ENCODE assay signal across 15 cellular contexts in the genomic region with DNA sequence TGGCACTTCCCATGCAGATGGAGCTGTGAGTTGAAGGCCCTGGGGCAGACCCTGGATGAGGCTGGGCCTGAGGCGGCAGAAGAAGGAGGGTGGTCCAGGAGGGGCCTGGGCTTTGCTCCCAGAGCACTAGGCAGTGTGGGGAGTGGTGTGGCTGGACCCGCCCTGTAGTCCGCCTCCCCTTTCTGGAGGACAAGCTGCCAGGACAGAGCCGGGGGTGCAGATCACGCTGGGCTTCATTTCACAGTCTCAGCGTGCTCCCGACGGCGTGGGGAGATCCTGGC. TPM values are rescaled to one million over a fixed set of nuclear protein-coding genes. Genes with fewer than 3 reads are reported as not detected.
DNase-seq lines count a peak whose midpoint lies in the region; ATAC-seq and TF ChIP-seq lines count a peak whose summit lies in the region.
"Had no signal": no experiment of that assay in that cellular context is flagged by ENCODE, and none has a peak within 500 bp of the region (broad histone marks: within the 10 kb centered on the region; RNA-seq: fewer than 3 reads in every experiment).

No MANE protein-coding gene starts in this region.

- H3K9me2 ChIP-seq in OCI-LY7 (ENCODE audit: insufficient read depth, low read length) = no peaks in the 10 kb centered on the region

- H3K27me3 Mint-ChIP-seq in CD4-positive, alpha-beta T cell = no peaks in the 10 kb centered on the region
- peaks cover 0 to 10% (median 0%) of the 10 kb centered on the region in 5 donors for H3K27me3 Mint-ChIP-seq in naive thymus-derived CD4-positive, alpha-beta T cell

- no peak overlapping the region for H2AFZ ChIP-seq in OCI-LY7 (ENCODE audit: low read length)

- H3K4me3 ChIP-seq in coronary artery (no peak overlapping the region), OCI-LY7 (ENCODE audit: low read depth, low read length, poor library complexity, severe bottlenecking) (no peak overlapping the region)
- H3K4me3 ChIP-seq in naive thymus-derived CD4-positive, alpha-beta T cell (ENCODE audit: low read length) = no peak overlapping the region

- CTCF ChIA-PET in CD4-positive, alpha-beta T cell (lab: Charles Lee) = no interaction called here
- CTCF ChIA-PET in naive thymus-derived CD4-positive, alpha-beta T cell (lab: Charles Lee) = no interaction called here
- CTCF ChIA-PET in OCI-LY7 (lab: Charles Lee; ENCODE audit: unreplicated experiment) = no interaction called here

- BruUV-seq in OCI-LY7 (replicated peaks; lab: Mats Ljungman, UMichigan) = no TSS peak

- peak overlapping the region; percentile 40 for H3K4me3 Mint-ChIP-seq in CD4-positive, alpha-beta T cell
- peak overlapping the region in 1 of 10 donors; percentile 29 for H3K4me3 Mint-ChIP-seq in naive thymus-derived CD4-positive, alpha-beta T cell
- H3K4me3 Mint-ChIP-seq: CD4-positive, alpha-beta memory T cell; H9 had no signal

- no peak overlapping the region for H3K27ac ChIP-seq in CD4-positive, alpha-beta T cell (ENCODE audit: low read depth, low read length)
- no peak overlapping the region for H3K27ac ChIP-seq in coronary artery
- H3K27ac ChIP-seq in naive thymus-derived CD4-positive, alpha-beta T cell (ENCODE audit: low read depth, low read length) = no peak overlapping the region
- H3K27ac ChIP-seq in OCI-LY7 (ENCODE audit: low read depth, low read length, poor library complexity, severe bottlenecking) = no peak overlapping the region
- H3K27ac ChIP-seq: C4-2B had no signal

- no peaks in the 10 kb centered on the region for H4K20me1 ChIP-seq in OCI-LY7 (ENCODE audit: insufficient read depth, low read length)

- no peak for TF ChIP-seq CTCF in CD4-positive, alpha-beta T cell (IDR thresholded peaks at IDR 0.05)
- TF ChIP-seq CTCF in coronary artery (IDR thresholded peaks at IDR 0.05) = no peak
- no peak for TF ChIP-seq CTCF in OCI-LY7 (conservative IDR thresholded peaks at IDR 0.05; ENCODE audit: low read length)

- ATAC-seq in CD4-positive, alpha-beta T cell (ENCODE audit: poor library complexity) = no peak
- ATAC-seq in naive thymus-derived CD4-positive, alpha-beta T cell = peak; percentile 13
- ATAC-seq in HG03432 (IDR thresholded peaks at IDR 0.05; ENCODE audit: unreplicated experiment) = no peak

- no peaks in the 10 kb centered on the region for H3K4me1 ChIP-seq in naive thymus-derived CD4-positive, alpha-beta T cell (ENCODE audit: control insufficient read depth in 2 of 2, insufficient read depth in 2 of 2, low read length in 2 of 2)
- no peaks in the 10 kb centered on the region for H3K4me1 ChIP-seq in OCI-LY7 (ENCODE audit: insufficient read depth, low read length, poor library complexity, severe bottlenecking)

- peak; percentile 2 for DNase-seq in Ammon's horn (ENCODE audit: low spot score)
- DNase-seq in CD4-positive, alpha-beta T cell = no peak
- peak; percentile 45 for DNase-seq in coronary artery (ENCODE audit: low spot score)
- no peak for DNase-seq in naive thymus-derived CD4-positive, alpha-beta T cell
- DNase-seq in OCI-LY7 (ENCODE audit: low spot score) = no peak
- DNase-seq in NCI-H82 (lab: John Stamatoyannopoulos, UW) = no peak
- DNase-seq in cerebellar cortex (ENCODE audit: low spot score) = no peak
- DNase-seq: ACHN; CD4-positive, alpha-beta memory T cell; DMS79 treated with DMSO at 0.1 percent for 48 hours; GF-D8; GOT3; H9 had no signal

- POLR2A ChIA-PET in CD4-positive, alpha-beta T cell (lab: Charles Lee) = no interaction called here
- POLR2A ChIA-PET in naive thymus-derived CD4-positive, alpha-beta T cell (lab: Charles Lee) = no interaction called here
- POLR2A ChIA-PET in OCI-LY7 (lab: Charles Lee) = no interaction called here

- no peaks in the 10 kb centered on the region for H3K27me3 ChIP-seq in CD4-positive, alpha-beta T cell (ENCODE audit: control insufficient read depth, insufficient read depth, low read length)
- H3K27me3 ChIP-seq in naive thymus-derived CD4-positive, alpha-beta T cell (ENCODE audit: control insufficient read depth in 2 of 2, insufficient read depth in 2 of 2, low read length in 2 of 2) = no peaks in the 10 kb centered on the region

- no peaks in the 10 kb centered on the region for H3K36me3 Mint-ChIP-seq in CD4-positive, alpha-beta T cell (ENCODE audit: low read depth)
- peaks cover 0 to 9% (median 0%) of the 10 kb centered on the region in 5 donors for H3K36me3 Mint-ChIP-seq in naive thymus-derived CD4-positive, alpha-beta T cell
- H3K36me3 Mint-ChIP-seq: CD4-positive, alpha-beta memory T cell had no signal

- H3K9me3 Mint-ChIP-seq in CD4-positive, alpha-beta T cell = no peaks in the 10 kb centered on the region
- H3K9me3 Mint-ChIP-seq in naive thymus-derived CD4-positive, alpha-beta T cell = peaks cover 0 to 4% (median under 1%) of the 10 kb centered on the region in 11 donors

- no peak overlapping the region for H3K27ac Mint-ChIP-seq in CD4-positive, alpha-beta T cell
- no peak overlapping the region for H3K27ac Mint-ChIP-seq in naive thymus-derived CD4-positive, alpha-beta T cell
- H3K27ac Mint-ChIP-seq: CD4-positive, alpha-beta memory T cell had no signal

- H3K79me2 ChIP-seq in OCI-LY7 (ENCODE audit: insufficient read depth, low read depth, low read length) = no peaks in the 10 kb centered on the region

- no peaks in the 10 kb centered on the region for H3K9me3 ChIP-seq in CD4-positive, alpha-beta T cell (ENCODE audit: control insufficient read depth, low read length)
- H3K9me3 ChIP-seq in naive thymus-derived CD4-positive, alpha-beta T cell (ENCODE audit: control insufficient read depth in 2 of 3, low read length in 3 of 3) = no peaks in the 10 kb centered on the region
- H3K9me3 ChIP-seq in OCI-LY7 (ENCODE audit: low read length) = no peaks in the 10 kb centered on the region

- H3K4me1 Mint-ChIP-seq in CD4-positive, alpha-beta T cell (ENCODE audit: low read depth) = peaks cover 17% of the 10 kb centered on the region
- peaks cover 7 to 28% (median 14%) of the 10 kb centered on the region in 7 donors for H3K4me1 Mint-ChIP-seq in naive thymus-derived CD4-positive, alpha-beta T cell

- H3K4me2 ChIP-seq in OCI-LY7 (ENCODE audit: low read length) = no peak overlapping the region

- intact Hi-C loops in CD4-positive, alpha-beta T cell (cut with DNase I, micrococcal nuclease) = no loop called here
- intact Hi-C loops in naive thymus-derived CD4-positive, alpha-beta T cell (cut with micrococcal nuclease) = no loop called here
- intact Hi-C loops in OCI-LY7 (cut with micrococcal nuclease; ENCODE audit: unreplicated experiment) = no loop called here

- H3K36me3 ChIP-seq in naive thymus-derived CD4-positive, alpha-beta T cell (ENCODE audit: control insufficient read depth in 2 of 3, insufficient read depth in 3 of 3, low read length in 3 of 3) = no peaks in the 10 kb centered on the region
- H3K36me3 ChIP-seq in OCI-LY7 (ENCODE audit: insufficient read depth, low read length) = no peaks in the 10 kb centered on the region

RNA-seq across cellular contexts. Expression of a gene that starts 49.8 kb away (rescaled TPM):
- total RNA-seq in CD4-positive, alpha-beta T cell = 10 to 100 TPM; 14.1 to 14.3 TPM
- total RNA-seq in naive thymus-derived CD4-positive, alpha-beta T cell = 10 to 100 TPM; 25.1 to 59.1 (median 31.7) TPM
- polyA plus RNA-seq in naive thymus-derived CD4-positive, alpha-beta T cell = 10 to 100 TPM; 17.0 to 25.5 TPM
- 1.8 and 3.0 TPM in 2 replicates for total RNA-seq in OCI-LY7 (2014; rRNA removed; shearing (Covaris generic))
- total RNA-seq in OCI-LY7 (2022) = 14.9 and 16.6 TPM in 2 replicates

RNA-seq across cellular contexts. Expression of a gene that starts 51.4 kb away (rescaled TPM):
- total RNA-seq in CD4-positive, alpha-beta T cell = 10 to 100 TPM; 19.9 to 21.5 TPM
- 10 to 100 TPM; 17.9 to 33.5 (median 25.7) TPM for total RNA-seq in naive thymus-derived CD4-positive, alpha-beta T cell
- 1 to 10 TPM; 4.5 to 6.6 TPM for polyA plus RNA-seq in naive thymus-derived CD4-positive, alpha-beta T cell
- 4.6 and 5.9 TPM in 2 replicates for total RNA-seq in OCI-LY7 (2014; rRNA removed; shearing (Covaris generic))
- total RNA-seq in OCI-LY7 (2022) = 9.5 and 10.5 TPM in 2 replicates

Comparison
In these comparisons a context has a peak if more than half of its experiments do, and no peak if none do; other contexts are left out.
1. DNase-seq: peak in Ammon's horn (single experiment) and coronary artery (single experiment); none in CD4-positive, alpha-beta T cell (0 of 10), naive thymus-derived CD4-positive, alpha-beta T cell (0 of 9), OCI-LY7 (single experiment), NCI-H82 (single experiment) and cerebellar cortex (single experiment).